In the genomic region with DNA sequence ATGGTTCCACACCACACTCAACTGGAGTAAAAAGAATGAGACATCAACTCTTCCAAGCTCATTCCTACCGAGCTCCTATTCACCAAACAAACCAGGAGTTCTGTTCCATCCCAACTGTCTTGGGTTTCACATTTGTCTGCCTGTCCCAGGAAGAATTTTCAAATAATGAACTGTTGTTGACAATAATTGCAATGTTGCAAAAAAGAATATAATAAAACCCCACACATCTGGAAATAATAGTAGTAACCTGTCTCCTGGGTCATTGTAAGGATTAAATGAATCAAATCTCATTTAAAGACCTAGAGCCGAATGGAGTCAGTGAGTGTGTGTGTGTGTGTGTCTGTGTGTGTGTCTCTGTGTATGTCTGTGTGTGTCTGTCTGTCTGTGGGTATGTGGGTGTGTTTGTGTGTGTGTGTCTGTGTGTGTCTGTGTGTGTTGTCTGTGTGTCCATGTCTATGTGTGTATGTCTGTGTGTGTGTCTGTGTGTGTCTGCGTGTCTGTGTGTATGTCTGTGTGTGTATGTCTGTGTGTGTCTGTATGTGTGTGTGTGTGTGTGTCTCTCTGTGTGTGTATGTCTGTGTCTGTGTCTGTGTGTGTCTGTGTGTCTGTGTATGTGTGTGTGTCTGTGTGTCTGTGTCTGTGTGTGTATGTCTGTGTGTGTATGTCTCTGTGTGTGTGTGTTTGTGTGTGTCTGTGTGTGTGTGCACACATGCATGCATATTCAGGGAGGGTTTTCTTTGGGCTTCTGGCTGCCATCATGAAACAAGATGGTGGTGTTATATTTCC, we compare ENCODE assay signal across 21 cellular contexts. TPM values are rescaled to one million over a fixed set of nuclear protein-coding genes. Genes with fewer than 3 reads are reported as not detected.
DNase-seq lines count a peak whose midpoint lies in the region; ATAC-seq, FAIRE-seq and TF ChIP-seq lines count a peak whose summit lies in the region.
"Had no signal": no experiment of that assay in that cellular context is flagged by ENCODE, and none has a peak within 500 bp of the region (broad histone marks: within the 10 kb centered on the region; RNA-seq: fewer than 3 reads in every experiment).

No MANE protein-coding gene starts in this region.

- FAIRE-seq in HepG2 (lab: Jason Lieb, UNC): no peak

- H3K79me2 ChIP-seq in HepG2 (ENCODE audit: insufficient read depth, low read length) (no peaks in the 10 kb centered on the region), neural progenitor cell (ENCODE audit: low read depth) (no peaks in the 10 kb centered on the region)

- intact Hi-C loops in HepG2 (cut with micrococcal nuclease; ENCODE audit: unreplicated experiment) (no loop called here), right lobe of liver (cut with DNase I) (no loop called here), ascending aorta (cut with DNase I) (loop anchor here (2.0 kb wide), 1 partner anchor 56 kb away; no protein-coding TSS in a partner anchor)

- H3K4me3 ChIP-seq in HepG2 (replicated peaks in 1 of 3; ENCODE audit: insufficient read depth in 1 of 3, low read depth in 2 of 3, low read length in 3 of 3) (no peak overlapping the region), right lobe of liver (no peak overlapping the region), ascending aorta (no peak overlapping the region), neural progenitor cell (no peak overlapping the region)
- H3K4me3 ChIP-seq: SJCRH30 had no signal

- POLR2A ChIA-PET in HepG2 (lab: Yijun Ruan, JAX): no interaction called here

- no peak overlapping the region for H3K4me2 ChIP-seq in HepG2 (ENCODE audit: low read depth, low read length)
- H3K4me2 ChIP-seq in neural progenitor cell: no peak overlapping the region

- H3K27me3 Mint-ChIP-seq in neural progenitor cell (ENCODE audit: insufficient read depth, low read depth): peaks cover 16% of the 10 kb centered on the region
- H3K27me3 Mint-ChIP-seq: CD4-positive, CD25-positive, alpha-beta regulatory T cell had no signal

- H4K20me1 ChIP-seq in HepG2 (ENCODE audit: insufficient read depth, low read length) (no peaks in the 10 kb centered on the region), neural progenitor cell (ENCODE audit: low read depth) (no peaks in the 10 kb centered on the region)

- WGBS in HepG2 (ENCODE audit: low lambda C conversion rate): 15% methylated on average over 3 of the region's 3 CpGs
- 72% methylated on average over 3 of the region's 3 CpGs for WGBS in right lobe of liver (ENCODE audit: insufficient coverage, low coverage, low lambda C conversion rate, missing lambda C conversion rate)

- H3K4me1 Mint-ChIP-seq in neural progenitor cell: peaks cover 13% of the 10 kb centered on the region
- H3K4me1 Mint-ChIP-seq: CD4-positive, CD25-positive, alpha-beta regulatory T cell had no signal

- no peaks in the 10 kb centered on the region for H3F3A ChIP-seq in neural progenitor cell (ENCODE audit: low read depth)

- CTCF ChIA-PET in HepG2 (lab: Yijun Ruan, JAX; ENCODE audit: low intra/inter-chr PET ratio, low total read pairs): no interaction called here

- peak overlapping the region; percentile 19 for H3K27ac Mint-ChIP-seq in neural progenitor cell
- H3K27ac Mint-ChIP-seq: CD4-positive, CD25-positive, alpha-beta regulatory T cell had no signal

- H2AFZ ChIP-seq in HepG2 (ENCODE audit: low read length) (no peak overlapping the region), neural progenitor cell (replicated peaks) (no peak overlapping the region)

- BruUV-seq in HepG2 (replicated peaks; lab: Mats Ljungman, UMichigan): no TSS peak

- in situ Hi-C loops in HepG2 (cut with HindIII; ENCODE audit: extremely low pct_ligation_motif_present, low pct_unique_long_range_greater_than_20kb): no loop called here

- H3K9ac ChIP-seq in HepG2 (ENCODE audit: insufficient read depth, low read depth, low read length) (no peak overlapping the region), neural progenitor cell (no peak overlapping the region)

- no peaks in the 10 kb centered on the region for H3K9me3 Mint-ChIP-seq in neural progenitor cell
- H3K9me3 Mint-ChIP-seq: CD4-positive, CD25-positive, alpha-beta regulatory T cell had no signal

- no peak for TF ChIP-seq EP300 in HepG2 (IDR thresholded peaks at IDR 0.05; ENCODE audit: low read depth in 2 of 2, low read length in 2 of 2)
- no peak for TF ChIP-seq EP300 in HepG2 (CRISPR knock-in tag; IDR thresholded peaks at IDR 0.05; ENCODE audit: borderline replicate concordance)

- no peak for TF ChIP-seq CTCF in HepG2 (CRISPR knock-in tag; IDR thresholded peaks at IDR 0.05)
- TF ChIP-seq CTCF in right lobe of liver (IDR thresholded peaks at IDR 0.05): no peak
- no peak for TF ChIP-seq CTCF in ascending aorta (IDR thresholded peaks at IDR 0.05)
- TF ChIP-seq CTCF in neural progenitor cell (IDR thresholded peaks at IDR 0.05): no peak

- H3K36me3 ChIP-seq in HepG2 (replicated peaks in 1 of 2; ENCODE audit: control insufficient read depth in 1 of 2, insufficient read depth in 2 of 2, low read length in 2 of 2): no peaks in the 10 kb centered on the region
- H3K36me3 ChIP-seq in right lobe of liver: no peaks in the 10 kb centered on the region
- no peaks in the 10 kb centered on the region for H3K36me3 ChIP-seq in ascending aorta
- H3K36me3 ChIP-seq in neural progenitor cell: no peaks in the 10 kb centered on the region
- H3K36me3 ChIP-seq: SJCRH30 had no signal

- DNase-seq in HepG2 (ENCODE audit: low spot score) (no peak), right lobe of liver (no peak), ascending aorta (ENCODE audit: low spot score in 2 of 2) (no peak), neural progenitor cell (ENCODE audit: low spot score) (no peak), NCI-H2227 treated with DMSO at 0.1 percent for 48 hours (lab: John Stamatoyannopoulos, UW) (no peak), HT-29 (ENCODE audit: low spot score) (no peak)
- DNase-seq: CD4-positive, CD25-positive, alpha-beta regulatory T cell; DMS79 treated with DMSO at 0.1 percent for 48 hours; GOT3; KBM-7; NCI-H1092 treated with DMSO at 0.1 percent for 48 hours; NCI-H1436 treated with DMSO at 0.1 percent for 48 hours; NCI-H2029; NCI-H226; NCI-H510A treated with DMSO at 0.1 percent for 48 hours; NCI-H748 treated with DMSO at 0.1 percent for 48 hours; NK-92 treated with Interleukin-12 subunit alpha and Interleukin-12 subunit beta, amount 100 ng/mL, for 24 hours; SJCRH30 had no signal

- H3K4me3 Mint-ChIP-seq in neural progenitor cell: peak overlapping the region; percentile 9
- H3K4me3 Mint-ChIP-seq: CD4-positive, CD25-positive, alpha-beta regulatory T cell had no signal

- H3K27ac ChIP-seq in HepG2 (ENCODE audit: extremely low read length, insufficient read depth, low read length): no peak overlapping the region
- no peak overlapping the region for H3K27ac ChIP-seq in right lobe of liver
- peak overlapping the region; percentile 84 to 96 for H3K27ac ChIP-seq in ascending aorta
- no peak overlapping the region for H3K27ac ChIP-seq in neural progenitor cell
- H3K27ac ChIP-seq: SJCRH30 had no signal

- no peak for TF ChIP-seq POLR2A in HepG2 (IDR thresholded peaks at IDR 0.05; ENCODE audit: insufficient read depth in 1 of 2, low read depth in 2 of 2, low read length in 2 of 2)
- no peak for TF ChIP-seq POLR2A in right lobe of liver (IDR thresholded peaks at IDR 0.05)

- H3K4me1 ChIP-seq in HepG2 (ENCODE audit: insufficient read depth, low read length) (no peaks in the 10 kb centered on the region), right lobe of liver (no peaks in the 10 kb centered on the region), ascending aorta (peaks cover 0 to 40% of the 10 kb centered on the region in 2 donors), neural progenitor cell (no peaks in the 10 kb centered on the region)
- H3K4me1 ChIP-seq: SJCRH30 had no signal

- no peaks in the 10 kb centered on the region for H3K36me3 Mint-ChIP-seq in neural progenitor cell
- H3K36me3 Mint-ChIP-seq: CD4-positive, CD25-positive, alpha-beta regulatory T cell had no signal

- H3K27me3 ChIP-seq in HepG2 (ENCODE audit: control insufficient read depth in 1 of 2, insufficient read depth in 2 of 2, low read length in 2 of 2): no peaks in the 10 kb centered on the region
- H3K27me3 ChIP-seq in right lobe of liver: no peaks in the 10 kb centered on the region
- H3K27me3 ChIP-seq in ascending aorta: no peaks in the 10 kb centered on the region
- no peaks in the 10 kb centered on the region for H3K27me3 ChIP-seq in neural progenitor cell
- H3K27me3 ChIP-seq: SJCRH30 had no signal

- no peak for TF ChIP-seq RAD21 in HepG2 (CRISPR knock-in tag; IDR thresholded peaks at IDR 0.05)

- no peak for ATAC-seq in HepG2
- no peak for ATAC-seq in right lobe of liver
- no peak for ATAC-seq in GM18502 (IDR thresholded peaks at IDR 0.05; ENCODE audit: poor library complexity, unreplicated experiment)
- ATAC-seq: HCT116, Panc1 had no signal

- H3K9me3 ChIP-seq in HepG2 (ENCODE audit: low read length): no peaks in the 10 kb centered on the region
- no peaks in the 10 kb centered on the region for H3K9me3 ChIP-seq in right lobe of liver
- no peaks in the 10 kb centered on the region for H3K9me3 ChIP-seq in ascending aorta
- no peaks in the 10 kb centered on the region for H3K9me3 ChIP-seq in neural progenitor cell (ENCODE audit: low read depth)
- H3K9me3 ChIP-seq: SJCRH30 had no signal

RNA-seq across cellular contexts. Expression of gene TMEM130, which starts 52.7 kb away (rescaled TPM):
- total RNA-seq in HepG2 (2016; rRNA removed; fragmentation: Illumina TruSeq; extraction: Trizol): not detected in 2 replicates
- total RNA-seq in HepG2 (2016; cell fraction: cytosol; rRNA removed; fragmentation: Illumina TruSeq; extraction: Trizol; ENCODE audit: low read depth): not detected in 2 replicates
- not detected in 2 replicates for total RNA-seq in HepG2 (2016; cell fraction: insoluble cytoplasmic fraction; rRNA removed; fragmentation: Illumina TruSeq; extraction: Trizol)
- not detected in 2 replicates for total RNA-seq in HepG2 (2016; cell fraction: membrane; rRNA removed; fragmentation: Illumina TruSeq; extraction: Trizol)
- total RNA-seq in HepG2 (2016; cell fraction: nucleus; rRNA removed; fragmentation: Illumina TruSeq; extraction: Trizol): not detected in 2 replicates
- not detected in 2 replicates for polyA plus RNA-seq in HepG2 (2011; rRNA removed)
- not detected in 2 replicates for polyA plus RNA-seq in HepG2 (2011; cell fraction: cytosol; rRNA removed)
- polyA plus RNA-seq in HepG2 (2011; cell fraction: nucleus; rRNA removed): not detected in 2 replicates
- polyA plus RNA-seq in HepG2 (2012): not detected in 2 replicates
- not detected in 2 replicates for polyA plus RNA-seq in HepG2 (2016; cell fraction: cytosol; fragmentation: Illumina TruSeq; extraction: Trizol; ENCODE audit: low read depth)
- polyA plus RNA-seq in HepG2 (2016; cell fraction: insoluble cytoplasmic fraction; fragmentation: Illumina TruSeq; extraction: Trizol; ENCODE audit: low read depth): not detected in 2 replicates
- not detected in 2 replicates for polyA plus RNA-seq in HepG2 (2016; cell fraction: membrane; fragmentation: Illumina TruSeq; extraction: Trizol; ENCODE audit: low read depth)
- not detected in 2 replicates for polyA plus RNA-seq in HepG2 (2016; cell fraction: nucleus; fragmentation: Illumina TruSeq; extraction: Trizol; ENCODE audit: insufficient read depth, low read depth)
- not detected in 2 replicates for polyA minus RNA-seq in HepG2 (2011; rRNA and poly(A)+ RNA removed; ENCODE audit: low replicate concordance)
- not detected in 2 replicates for polyA minus RNA-seq in HepG2 (2011; cell fraction: cytosol; rRNA and poly(A)+ RNA removed)
- not detected in 2 replicates for polyA minus RNA-seq in HepG2 (2011; cell fraction: nucleus; rRNA and poly(A)+ RNA removed)
- total RNA-seq in right lobe of liver: not detected
- total RNA-seq in ascending aorta: 33.6 TPM
- 1.0 and 2.3 TPM in 2 replicates for total RNA-seq in neural progenitor cell (ENCODE audit: low replicate concordance)
- not detected in 2 replicates for total RNA-seq in HT-29 (2014; rRNA removed; shearing (Covaris generic))
- total RNA-seq: CD4-positive, CD25-positive, alpha-beta regulatory T cell; SJCRH30 had no signal
- polyA plus RNA-seq: CD4-positive, CD25-positive, alpha-beta regulatory T cell had no signal

Comparison
In these comparisons a context has a peak if more than half of its experiments do, and no peak if none do; other contexts are left out.
1. H3K27ac ChIP-seq: peak in ascending aorta (2 of 2); none in HepG2 (single experiment), right lobe of liver (0 of 3) and neural progenitor cell (single experiment).
2. RNA of gene TMEM130, which starts 52.7 kb away (total RNA-seq): 33.6 TPM in ascending aorta (single experiment); 1.0 to 2.3 TPM in neural progenitor cell, not detected in HepG2, not detected in right lobe of liver and not detected in HT-29; every median in the first group is over 10 times any median in the second.